ENCODE assay signal across 8 cellular contexts in the genomic region with DNA sequence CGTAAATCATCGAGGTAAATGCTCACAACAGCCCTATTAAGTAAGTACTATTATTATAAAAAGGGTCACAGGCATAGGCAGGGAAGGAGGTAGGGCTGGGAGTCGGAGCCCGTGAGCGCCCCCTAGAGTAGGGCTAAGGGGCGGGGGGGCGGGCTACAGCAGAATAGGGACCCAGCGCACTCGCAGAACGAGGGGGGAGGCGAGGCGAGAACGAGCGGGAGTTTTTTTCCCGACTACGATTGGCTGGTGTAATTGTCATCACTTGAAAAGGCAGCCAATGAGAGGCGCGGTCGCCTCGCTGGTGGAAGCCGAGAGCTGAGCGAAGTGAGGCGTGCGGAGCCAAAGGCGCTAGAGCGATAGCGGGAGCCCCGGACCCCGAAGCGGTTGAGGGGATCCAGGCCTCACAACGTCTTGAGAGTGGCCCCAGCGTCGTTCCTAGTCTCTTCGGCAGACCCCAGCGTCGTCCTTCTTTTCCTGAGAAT. TPM values are rescaled to one million over a fixed set of nuclear protein-coding genes. Genes with fewer than 3 reads are reported as not detected.
DNase-seq lines count a peak whose midpoint lies in the region; ATAC-seq and TF ChIP-seq lines count a peak whose summit lies in the region.

No MANE protein-coding gene starts in this region.

- no peak overlapping the region for H3K4me3 Mint-ChIP-seq in neural crest cell

- no peaks in the 10 kb centered on the region for H3K36me3 Mint-ChIP-seq in neural crest cell (ENCODE audit: low read depth)

- ATAC-seq in HG03095 (IDR thresholded peaks at IDR 0.05; ENCODE audit: unreplicated experiment), result no peak

- no peak overlapping the region; the same call in 1 of the 2 replicates for H3K27ac ChIP-seq in C4-2B
- 0 out of 2 replicates have a peak overlapping the region, but pooled peaks have one; percentile 3 for H3K27ac ChIP-seq in RWPE1

- H3K27me3 Mint-ChIP-seq in neural crest cell (ENCODE audit: low read depth), result peaks cover 17% of the 10 kb centered on the region

- peak; percentile 73 for DNase-seq in HS-27A (ENCODE audit: low read depth)
- peak; percentile 87 for DNase-seq in RWPE1 (ENCODE audit: low spot score)
- peak; percentile 84 for DNase-seq in activated T-helper 9 cell treated with anti-CD3 and anti-CD28 coated beads, Interleukin-2, amount 50 U/mL, for 16 hours (ENCODE audit: low read depth)
- peak; percentile 61 for DNase-seq in fibroblast of the conjunctiva (ENCODE audit: low read depth)
- peak; percentile 61 for DNase-seq in neural crest cell (ENCODE audit: low read depth, low spot score)
- DNase-seq in stimulated activated naive CD4-positive, alpha-beta T cell treated with Interleukin-2 at 50 U/mL for 16 hours (lab: John Stamatoyannopoulos, UW), result peak; percentile 89

- POLR2A ChIA-PET in RWPE1 (lab: Yijun Ruan, JAX; ENCODE audit: low non-redundant PET), result no interaction called here

- peak; percentile 77 for TF ChIP-seq CTCF in C4-2B (conservative IDR thresholded peaks at IDR 0.05)
- TF ChIP-seq CTCF in RWPE1 (conservative IDR thresholded peaks at IDR 0.05; ENCODE audit: low read depth), result peak; percentile 81
- TF ChIP-seq CTCF in neural crest cell (conservative IDR thresholded peaks at IDR 0.05), result peak; percentile 67

- H3K9me3 Mint-ChIP-seq in neural crest cell, result no peaks in the 10 kb centered on the region

- no peak overlapping the region for H3K27ac Mint-ChIP-seq in neural crest cell (ENCODE audit: unreplicated experiment)

- CTCF ChIA-PET in RWPE1 (lab: Yijun Ruan, JAX), result interaction anchor here (0.6 to 1.7 kb wide), 9 partner anchors 12 to 256 kb away, joined by 3 to 7 read pairs (median 4); no protein-coding TSS in a partner anchor

- H3K4me1 Mint-ChIP-seq in neural crest cell, result peaks cover 9% of the 10 kb centered on the region

RNA-seq across cellular contexts. Expression of a gene that starts 24.2 kb away (rescaled TPM):
- total RNA-seq in neural crest cell, result 79.7 and 82.5 TPM in 2 replicates

RNA-seq across cellular contexts. Expression of a gene that starts 38.3 kb away (rescaled TPM):
- total RNA-seq in neural crest cell, result 0.79 and 1.1 TPM in 2 replicates

RNA-seq across cellular contexts. Expression of a gene that starts 58.6 kb away (rescaled TPM):
- 1.5 and 2.1 TPM in 2 replicates for total RNA-seq in neural crest cell
